ENCODE assay signal across 8 cellular contexts in the genomic region with DNA sequence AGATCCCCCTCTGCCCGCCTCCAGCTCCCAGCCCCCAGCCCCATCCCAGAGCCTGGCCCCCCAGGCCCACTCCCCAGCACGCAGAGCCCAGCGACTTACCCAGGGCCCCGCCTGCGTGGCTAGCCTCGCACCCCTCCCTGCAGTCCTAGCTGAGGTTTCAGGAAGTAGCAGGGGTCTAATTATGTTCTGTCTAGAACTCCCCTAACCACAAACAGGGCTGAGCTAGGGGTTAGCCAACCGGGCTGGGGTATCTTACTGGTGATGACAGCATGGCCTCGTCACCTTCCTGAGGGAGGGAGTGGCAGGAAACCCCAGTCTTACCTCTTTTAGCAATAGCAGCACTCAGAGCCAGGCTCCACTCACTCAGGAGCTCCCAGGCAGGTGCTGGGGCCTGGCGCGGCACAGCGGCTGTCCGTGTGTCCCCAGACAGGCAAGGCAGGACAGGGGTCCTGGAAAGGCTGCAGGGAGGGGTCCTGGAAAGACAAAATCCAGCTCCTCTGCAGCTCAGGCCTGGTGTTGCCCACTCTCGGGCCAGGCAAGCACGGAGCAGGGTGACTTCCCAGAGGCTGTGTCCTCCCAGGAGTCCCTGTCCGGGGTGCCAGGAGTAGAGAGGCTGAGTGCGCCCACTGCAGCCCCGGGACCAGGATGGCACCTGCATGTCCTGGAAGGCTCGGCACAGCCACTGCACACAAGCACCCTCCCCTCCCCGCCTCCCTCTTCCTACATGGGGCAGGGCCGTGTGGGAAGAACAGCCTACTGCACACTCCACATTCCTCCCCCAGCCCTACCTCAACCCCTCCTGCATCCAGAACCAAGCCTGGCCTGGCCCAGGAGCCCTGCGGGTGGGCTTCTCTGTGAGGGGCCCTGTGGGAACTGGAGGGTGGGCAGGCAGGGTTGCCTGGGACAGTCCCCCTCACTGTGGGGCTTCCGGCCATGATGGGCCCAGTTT. TPM values are rescaled to one million over a fixed set of nuclear protein-coding genes. Genes with fewer than 3 reads are reported as not detected.
DNase-seq lines count a peak whose midpoint lies in the region; ATAC-seq and TF ChIP-seq lines count a peak whose summit lies in the region.

A gene with protein sequence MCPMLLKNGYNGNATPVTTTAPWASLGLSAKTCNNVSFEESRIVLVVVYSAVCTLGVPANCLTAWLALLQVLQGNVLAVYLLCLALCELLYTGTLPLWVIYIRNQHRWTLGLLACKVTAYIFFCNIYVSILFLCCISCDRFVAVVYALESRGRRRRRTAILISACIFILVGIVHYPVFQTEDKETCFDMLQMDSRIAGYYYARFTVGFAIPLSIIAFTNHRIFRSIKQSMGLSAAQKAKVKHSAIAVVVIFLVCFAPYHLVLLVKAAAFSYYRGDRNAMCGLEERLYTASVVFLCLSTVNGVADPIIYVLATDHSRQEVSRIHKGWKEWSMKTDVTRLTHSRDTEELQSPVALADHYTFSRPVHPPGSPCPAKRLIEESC (minus strand): TSS at position 151 of the 949 bp plus-strand sequence. CDS start 10,010 bp downstream, outside the sequence.

- peaks cover 21% of the 10 kb centered on the region for H4K20me1 ChIP-seq in OCI-LY3 (ENCODE audit: insufficient read depth, low read length)

- TF ChIP-seq POLR2A in uterus (IDR thresholded peaks at IDR 0.05) = no peak

- peaks cover 81% of the 10 kb centered on the region for H3K4me1 ChIP-seq in OCI-LY3 (ENCODE audit: low read length)
- H3K4me1 ChIP-seq in uterus = no peaks in the 10 kb centered on the region

- H2AFZ ChIP-seq in OCI-LY3 (ENCODE audit: low read depth, low read length) = no peak within 1 kb of the TSS

- H3K4me3 ChIP-seq in GM08714 (ENCODE audit: low read length) (peak within 1 kb of the TSS; percentile 85), OCI-LY3 (ENCODE audit: low read length) (peak within 1 kb of the TSS; percentile 89), uterus (no peak within 1 kb of the TSS)

- H3K4me2 ChIP-seq in OCI-LY3 (ENCODE audit: low read length) = peak within 1 kb of the TSS; percentile 91

- peaks cover 79% of the 10 kb centered on the region for H3K4me1 Mint-ChIP-seq in activated T-cell treated with anti-CD3 and anti-CD28 coated beads, Interleukin-2, amount 50 U/mL, for 72 hours (ENCODE audit: low read depth)

- no peaks in the 10 kb centered on the region for H3K9me3 Mint-ChIP-seq in activated T-cell treated with anti-CD3 and anti-CD28 coated beads, Interleukin-2, amount 50 U/mL, for 72 hours

- no peak for TF ChIP-seq CTCF in OCI-LY3 (IDR thresholded peaks at IDR 0.05; ENCODE audit: low read depth, low read length)
- TF ChIP-seq CTCF in uterus (IDR thresholded peaks at IDR 0.05) = no peak

- H3K27ac ChIP-seq in OCI-LY3 (ENCODE audit: low read length) (peak within 1 kb of the TSS; percentile 91), uterus (no peak within 1 kb of the TSS)

- H3K79me2 ChIP-seq in OCI-LY3 (ENCODE audit: low read length) = peaks cover 79% of the 10 kb centered on the region

- H3K4me3 Mint-ChIP-seq in activated T-cell treated with anti-CD3 and anti-CD28 coated beads, Interleukin-2, amount 50 U/mL, for 72 hours = peak within 1 kb of the TSS; percentile 90

- no peaks in the 10 kb centered on the region for H3K9me3 ChIP-seq in OCI-LY3 (ENCODE audit: insufficient read depth, low read length)
- no peaks in the 10 kb centered on the region for H3K9me3 ChIP-seq in uterus

- peak within 1 kb of the TSS; percentile 94 for H3K27ac Mint-ChIP-seq in activated T-cell treated with anti-CD3 and anti-CD28 coated beads, Interleukin-2, amount 50 U/mL, for 72 hours

- peak; percentile 43 for ATAC-seq in HG02588 (IDR thresholded peaks at IDR 0.05; ENCODE audit: unreplicated experiment)
- peak; percentile 79 to 80 for ATAC-seq in activated T-cell treated with anti-CD3 and anti-CD28 coated beads, Interleukin-2, amount 50 U/mL, for 72 hours (replicated peaks in 1 of 2)

- H3K36me3 ChIP-seq in OCI-LY3 (replicated peaks; ENCODE audit: low read depth, low read length) (peaks cover 24% of the 10 kb centered on the region), uterus (no peaks in the 10 kb centered on the region)

- H3K36me3 Mint-ChIP-seq in activated T-cell treated with anti-CD3 and anti-CD28 coated beads, Interleukin-2, amount 50 U/mL, for 72 hours (ENCODE audit: insufficient read depth in 2 of 2) = peaks cover 13 to 14% of the 10 kb centered on the region in 2 donors

- H3K27me3 Mint-ChIP-seq in activated T-cell treated with anti-CD3 and anti-CD28 coated beads, Interleukin-2, amount 50 U/mL, for 72 hours (ENCODE audit: low read depth) = no peaks in the 10 kb centered on the region

- H3K9ac ChIP-seq in OCI-LY3 (ENCODE audit: low read length) = peak within 1 kb of the TSS; percentile 94

- no peaks in the 10 kb centered on the region for H3K27me3 ChIP-seq in OCI-LY3 (ENCODE audit: low read depth, low read length)
- H3K27me3 ChIP-seq in uterus = peaks cover 0 to 5% of the 10 kb centered on the region in 2 donors

- intact Hi-C loops in uterus (cut with DNase I; ENCODE audit: low total_unique reads) = no loop called here

- peak; percentile 88 to 91 for DNase-seq in activated T-cell treated with anti-CD3 and anti-CD28 coated beads, Interleukin-2, amount 50 U/mL, for 72 hours
- DNase-seq in islet precursor cell (peak; percentile 86), NCI-H446 treated with DMSO at 0.1 percent for 48 hours (lab: John Stamatoyannopoulos, UW) (no peak), uterus (no peak)
- peak; percentile 71 for DNase-seq in stimulated activated CD8-positive, alpha-beta memory T cell treated with anti-CD3 and anti-CD28 coated beads, Interleukin-12 subunit alpha, Interleukin-12 subunit beta, amount 100 ng/mL, for 24 hours (ENCODE audit: extremely low read depth)

RNA-seq across cellular contexts. Expression of the gene that starts here (rescaled TPM):
- 10 to 100 TPM; 38.2 to 49.6 TPM for total RNA-seq in activated T-cell treated with anti-CD3 and anti-CD28 coated beads, Interleukin-2, amount 50 U/mL, for 72 hours
- total RNA-seq in uterus = 1 to 10 TPM in 2 of 4 donors, not detected in 2; 1.7 to 3.7 TPM

Comparison
In these comparisons a context has a peak if more than half of its experiments do, and no peak if none do; other contexts are left out.
1. RNA of the gene that starts here (total RNA-seq): 38.2 to 49.6 TPM in activated T-cell treated with anti-CD3 and anti-CD28 coated beads, Interleukin-2, amount 50 U/mL, for 72 hours; 1.7 to 3.7 TPM in uterus; every median in the first group is over 4 times any median in the second.
2. H3K4me3 ChIP-seq: peak in GM08714 (single experiment) and OCI-LY3 (single experiment); none in uterus (0 of 2).
3. DNase-seq: peak in activated T-cell treated with anti-CD3 and anti-CD28 coated beads, Interleukin-2, amount 50 U/mL, for 72 hours (2 of 2), islet precursor cell (single experiment) and stimulated activated CD8-positive, alpha-beta memory T cell treated with anti-CD3 and anti-CD28 coated beads, Interleukin-12 subunit alpha, Interleukin-12 subunit beta, amount 100 ng/mL, for 24 hours (single experiment); none in NCI-H446 treated with DMSO at 0.1 percent for 48 hours (single experiment) and uterus (0 of 2).